7 cellular contexts compared by ENCODE assay signal in genomic region chr15:87420017-87420416, GRCh38.
"Had no signal": no experiment of that assay in that cellular context is flagged by ENCODE, and none has a peak within 500 bp of the region (broad histone marks: within the 10 kb centered on the region; RNA-seq: fewer than 3 reads in every experiment).

No MANE protein-coding gene starts in this region.

- H3K4me3 ChIP-seq: GM23338 had no signal

- H3K27ac ChIP-seq: HL-60, KMS-11 had no signal

- H3K9ac ChIP-seq: KMS-11 had no signal

- H2AFZ ChIP-seq: GM23338 had no signal

- ATAC-seq: GM23338, HepG2 had no signal

- H3K4me2 ChIP-seq: GM23338, KMS-11 had no signal

- DNase-seq: H9, HCEC 1CT, KBM-7 had no signal
